In genomic region chr6:3013486-3013885, GRCh38 we compare ENCODE assay signal across 10 cellular contexts. TPM values are rescaled to one million over a fixed set of nuclear protein-coding genes. Genes with fewer than 3 reads are reported as not detected.
DNase-seq lines count a peak whose midpoint lies in the region; ATAC-seq and TF ChIP-seq lines count a peak whose summit lies in the region.
"Had no signal": no experiment of that assay in that cellular context is flagged by ENCODE, and none has a peak within 500 bp of the region (broad histone marks: within the 10 kb centered on the region; RNA-seq: fewer than 3 reads in every experiment).

No MANE protein-coding gene starts in this region.

- 35 to 80% (median 46%) methylated on average over 2 of the region's 2 CpGs for WGBS in adrenal gland, 4 donors

- no peak for TF ChIP-seq POLR2A in adrenal gland (IDR thresholded peaks at IDR 0.05)

- peak overlapping the region; percentile 86 to 96 (median 92) for H3K27ac Mint-ChIP-seq in CD14-positive monocyte

- H3K9me3 Mint-ChIP-seq in CD14-positive monocyte, result peaks cover 20 to 38% (median 32%) of the 10 kb centered on the region in 7 donors

- H3K9me3 ChIP-seq in Loucy (ENCODE audit: insufficient read depth, low read depth, low read length) (peaks cover 18% of the 10 kb centered on the region; the same call in 1 of the 2 replicates), adrenal gland (replicated peaks in 1 of 3) (peaks cover 0 to 13% (median 0%) of the 10 kb centered on the region in 3 donors)

- H3K9me2 ChIP-seq in Loucy (replicated peaks; ENCODE audit: low read depth, low read length), result no peaks in the 10 kb centered on the region

- intact Hi-C loops in CD14-positive monocyte (cut with micrococcal nuclease) (loop anchor here in 1 of 2 donors (5.0 kb wide), 1 partner anchor 39 kb away; no protein-coding TSS in a partner anchor), adrenal gland (cut with DNase I) (no loop called here)

- H3K4me1 Mint-ChIP-seq in CD14-positive monocyte, result peaks cover 16% of the 10 kb centered on the region

- peaks cover 82 to 92% of the 10 kb centered on the region in 2 donors for H3K36me3 Mint-ChIP-seq in CD14-positive monocyte

- no peak for ATAC-seq in HG02571 (IDR thresholded peaks at IDR 0.05; ENCODE audit: unreplicated experiment)

- H3K27me3 ChIP-seq in Loucy (ENCODE audit: insufficient read depth, low read length, poor library complexity, severe bottlenecking), result no peaks in the 10 kb centered on the region
- no peaks in the 10 kb centered on the region for H3K27me3 ChIP-seq in adrenal gland

- H3K4me3 ChIP-seq in Loucy (ENCODE audit: low read length, poor library complexity, severe bottlenecking) (no peak overlapping the region), adrenal gland (no peak overlapping the region)
- H3K4me3 ChIP-seq: coronary artery, thoracic aorta had no signal

- H3K27me3 Mint-ChIP-seq in CD14-positive monocyte (ENCODE audit: low read depth in 3 of 3), result peaks cover 0 to 7% (median 3%) of the 10 kb centered on the region in 3 donors

- H3K4me3 Mint-ChIP-seq in CD14-positive monocyte, result peak overlapping the region in 1 of 2 donors; percentile 26

- peak overlapping the region; percentile 16 for H3K4me2 ChIP-seq in Loucy (ENCODE audit: low read depth, low read length, poor library complexity, severe bottlenecking)

- H3K27ac ChIP-seq in adrenal gland, result peak overlapping the region in 2 of 5 donors; percentile 20 to 56
- H3K27ac ChIP-seq: coronary artery, thoracic aorta had no signal

- TF ChIP-seq CTCF in CD14-positive monocyte (IDR thresholded peaks at IDR 0.05) (no peak), Loucy (conservative IDR thresholded peaks at IDR 0.05; ENCODE audit: low read length) (no peak), adrenal gland (IDR thresholded peaks at IDR 0.05) (no peak), GM20000 (IDR thresholded peaks at IDR 0.05; ENCODE audit: extremely low read depth, missing control alignments) (no peak)

- peaks cover 2% of the 10 kb centered on the region; the same call in 1 of the 2 replicates for H3F3A ChIP-seq in Loucy (ENCODE audit: low read depth)

- DNase-seq in CD14-positive monocyte (ENCODE audit: low spot score), result peak; percentile 93
- peak; percentile 58 to 83 (median 72) for DNase-seq in adrenal gland
- peak; percentile 84 for DNase-seq in kidney tubule cell (ENCODE audit: low spot score)
- DNase-seq in NCI-H82 (lab: John Stamatoyannopoulos, UW), result no peak
- no peak for DNase-seq in GM20000 (ENCODE audit: low spot score)
- no peak for DNase-seq in G401 (ENCODE audit: low spot score)

- H3K9ac ChIP-seq in Loucy (ENCODE audit: low read depth, low read length, poor library complexity, severe bottlenecking), result no peak overlapping the region

- peaks cover 12% of the 10 kb centered on the region for H3K4me1 ChIP-seq in Loucy (ENCODE audit: insufficient read depth, low read length, poor library complexity, severe bottlenecking)
- H3K4me1 ChIP-seq in adrenal gland (replicated peaks in 1 of 2), result peaks cover 16 to 30% of the 10 kb centered on the region in 2 donors

- in situ Hi-C loops in G401 (cut with HindIII; ENCODE audit: low sequenced_read_pairs), result no loop called here

- no peaks in the 10 kb centered on the region for H4K20me1 ChIP-seq in Loucy (ENCODE audit: insufficient read depth, low read length, poor library complexity, severe bottlenecking)

- H3K36me3 ChIP-seq in Loucy (ENCODE audit: insufficient read depth, low read length) (no peaks in the 10 kb centered on the region), adrenal gland (replicated peaks in 1 of 2) (peaks cover 0 to 75% of the 10 kb centered on the region in 2 donors)

- H2AFZ ChIP-seq in Loucy (ENCODE audit: low read length), result no peak overlapping the region

- no peaks in the 10 kb centered on the region for H3K79me2 ChIP-seq in Loucy (ENCODE audit: insufficient read depth, low read length)

RNA-seq across cellular contexts. Expression of gene NQO2, which starts 13.8 kb away (rescaled TPM):
- 100 to 1,000 TPM; 146 to 281 TPM for polyA plus RNA-seq in CD14-positive monocyte
- 100 to 1,000 TPM; 133 to 200 (median 146) TPM for total RNA-seq in adrenal gland
- polyA plus RNA-seq in adrenal gland, result 100 to 1,000 TPM; 100 to 177 (median 158) TPM
- 159 and 203 TPM in 2 replicates for total RNA-seq in G401 (2014; rRNA removed; shearing (Covaris generic))

RNA-seq across cellular contexts. Expression of gene SERPINB6, which starts 42.1 kb away (rescaled TPM):
- polyA plus RNA-seq in CD14-positive monocyte, result 100 to 1,000 TPM; 200 to 208 TPM
- 100 to 1,000 TPM; 161 to 258 (median 209) TPM for total RNA-seq in adrenal gland
- polyA plus RNA-seq in adrenal gland, result 100 to 1,000 TPM; 161 to 332 (median 229) TPM
- total RNA-seq in G401 (2014; rRNA removed; shearing (Covaris generic)), result 128 and 147 TPM in 2 replicates

RNA-seq across cellular contexts. Expression of gene RIPK1, which starts 54.8 kb away (rescaled TPM):
- 1 to 10 TPM; 6.0 to 9.6 TPM for polyA plus RNA-seq in CD14-positive monocyte
- total RNA-seq in adrenal gland, result 10 to 100 TPM; 17.9 to 21.7 (median 20.3) TPM
- polyA plus RNA-seq in adrenal gland, result 10 to 100 TPM; 18.9 to 20.9 (median 20.9) TPM
- 18.8 and 19.0 TPM in 2 replicates for total RNA-seq in G401 (2014; rRNA removed; shearing (Covaris generic))

Comparison
In these comparisons a context has a peak if more than half of its experiments do, and no peak if none do; other contexts are left out.
1. DNase-seq: peak in CD14-positive monocyte (single experiment), adrenal gland (7 of 7) and kidney tubule cell (single experiment); none in NCI-H82 (single experiment), GM20000 (single experiment) and G401 (single experiment).